Comparison of ENCODE assay signal across 12 cellular contexts in genomic region chr4:145773581-145774234, GRCh38.
DNase-seq lines count a peak whose midpoint lies in the region; ATAC-seq and TF ChIP-seq lines count a peak whose summit lies in the region.
"Had no signal": no experiment of that assay in that cellular context is flagged by ENCODE, and none has a peak within 500 bp of the region (broad histone marks: within the 10 kb centered on the region; RNA-seq: fewer than 3 reads in every experiment).

No MANE protein-coding gene starts in this region.

- H3K9me3 Mint-ChIP-seq in endodermal cell: no peaks in the 10 kb centered on the region

- no peak overlapping the region for H3K4me3 Mint-ChIP-seq in endodermal cell

- no peaks in the 10 kb centered on the region for H3K9me3 ChIP-seq in endodermal cell (ENCODE audit: control insufficient read depth, low read length)
- H3K9me3 ChIP-seq: BLaER1, lower lobe of right lung had no signal

- peak overlapping the region; percentile 47 for H3K27ac ChIP-seq in epithelial cell of prostate
- H3K27ac ChIP-seq in endodermal cell (ENCODE audit: low read depth, low read length): no peak overlapping the region
- H3K27ac ChIP-seq: BLaER1, lower lobe of right lung had no signal

- H3K27ac Mint-ChIP-seq in endodermal cell: no peak overlapping the region

- peaks cover 10% of the 10 kb centered on the region for H3K4me1 ChIP-seq in endodermal cell (ENCODE audit: control insufficient read depth, insufficient read depth, low read length)
- H3K4me1 ChIP-seq: BLaER1, lower lobe of right lung had no signal

- no peak overlapping the region for H3K4me3 ChIP-seq in endodermal cell (ENCODE audit: low read length)
- H3K4me3 ChIP-seq: BLaER1, lower lobe of right lung had no signal

- no peaks in the 10 kb centered on the region for H3K27me3 ChIP-seq in endodermal cell (ENCODE audit: control insufficient read depth, insufficient read depth, low read length, poor library complexity, severe bottlenecking)
- H3K27me3 ChIP-seq: BLaER1 had no signal

- DNase-seq in epithelial cell of prostate (ENCODE audit: low read depth, low spot score) (peak; percentile 72), NCI-H524 (lab: John Stamatoyannopoulos, UW) (no peak), NCI-H1694 (lab: John Stamatoyannopoulos, UW) (no peak), endodermal cell (no peak)
- no peak for DNase-seq in effector CD8-positive, alpha-beta T cell (lab: John Stamatoyannopoulos, UW)
- DNase-seq: HCEC 1CT, lower lobe of right lung, NCI-H774 had no signal

- no peak for TF ChIP-seq CTCF in endodermal cell (conservative IDR thresholded peaks at IDR 0.05)

- H3K4me1 Mint-ChIP-seq in endodermal cell: peaks cover 17% of the 10 kb centered on the region

- WGBS in endodermal cell (ENCODE audit: insufficient coverage in 1 of 2, insufficient read length in 1 of 2), 2 experiments: 97 to 98% methylated on average over 5 to 6 of the region's 6 CpGs

- peaks cover 47% of the 10 kb centered on the region for H3K36me3 Mint-ChIP-seq in endodermal cell (ENCODE audit: low read depth)

- H3K27me3 Mint-ChIP-seq in endodermal cell (ENCODE audit: insufficient read depth): no peaks in the 10 kb centered on the region

- H3K36me3 ChIP-seq in endodermal cell (ENCODE audit: control insufficient read depth, insufficient read depth, low read length): peaks cover 62% of the 10 kb centered on the region

- ATAC-seq in GM18498 (IDR thresholded peaks at IDR 0.05; ENCODE audit: unreplicated experiment): peak; percentile 94
- peak; percentile 91 for ATAC-seq in GM19468 (IDR thresholded peaks at IDR 0.05; ENCODE audit: extremely low read depth, unreplicated experiment)
- peak; percentile 95 for ATAC-seq in HG03095 (IDR thresholded peaks at IDR 0.05; ENCODE audit: unreplicated experiment)
- ATAC-seq: lower lobe of right lung had no signal

- H3K9ac ChIP-seq in endodermal cell (ENCODE audit: extremely low read depth, low read length, poor library complexity, severe bottlenecking): no peak overlapping the region
- H3K9ac ChIP-seq: BLaER1 had no signal
